ENCODE assay signal across 20 cellular contexts in genomic region chr7:90384433-90384832, GRCh38. TPM values are rescaled to one million over a fixed set of nuclear protein-coding genes. Genes with fewer than 3 reads are reported as not detected.
A peak's percentile ranks its signal among the peaks of the same experiment; 100 is the strongest.
DNase-seq lines count a peak whose midpoint lies in the region; TF ChIP-seq lines count a peak whose summit lies in the region.
"Had no signal": no experiment of that assay in that cellular context is flagged by ENCODE, and none has a peak within 500 bp of the region (broad histone marks: within the 10 kb centered on the region; RNA-seq: fewer than 3 reads in every experiment).

No MANE protein-coding gene starts in this region.

- no peak for TF ChIP-seq POLR2A in breast epithelium (IDR thresholded peaks at IDR 0.05)

- H3K36me3 Mint-ChIP-seq in MCF 10A (ENCODE audit: insufficient read depth, unreplicated experiment), result peaks cover 73% of the 10 kb centered on the region

- no peaks in the 10 kb centered on the region for H3K27me3 Mint-ChIP-seq in MCF 10A (ENCODE audit: insufficient read depth, unreplicated experiment)
- H3K27me3 Mint-ChIP-seq: memory B cell had no signal

- peak overlapping the region; percentile 74 for H3K27ac Mint-ChIP-seq in MCF 10A (ENCODE audit: low read depth, unreplicated experiment)
- H3K27ac Mint-ChIP-seq: memory B cell; T-helper 2 cell treated with Interferon-gamma antibody and Interleukin-4, amounts not matched to agents 5 μg/mL and 100 μg/mL, for 36 hours had no signal

- H3K27ac ChIP-seq in breast epithelium, result no peak overlapping the region
- H3K27ac ChIP-seq in ascending aorta, result no peak overlapping the region
- H3K27ac ChIP-seq: C4-2B, right atrium auricular region, upper lobe of right lung had no signal

- H3K9me3 Mint-ChIP-seq in MCF 10A (ENCODE audit: unreplicated experiment), result peaks cover 17% of the 10 kb centered on the region
- H3K9me3 Mint-ChIP-seq: memory B cell had no signal

- H3K4me1 ChIP-seq in breast epithelium (no peaks in the 10 kb centered on the region), skeletal muscle satellite cell (ENCODE audit: control insufficient read depth, insufficient read depth, low read length) (peaks cover 47% of the 10 kb centered on the region), ascending aorta (no peaks in the 10 kb centered on the region)
- H3K4me1 ChIP-seq: right atrium auricular region, upper lobe of right lung had no signal

- CTCF ChIA-PET in MCF 10A (lab: Yijun Ruan, JAX), result no interaction called here

- no peaks in the 10 kb centered on the region for H3K27me3 ChIP-seq in breast epithelium
- H3K27me3 ChIP-seq in skeletal muscle satellite cell (ENCODE audit: control insufficient read depth, insufficient read depth, low read length), result no peaks in the 10 kb centered on the region
- no peaks in the 10 kb centered on the region for H3K27me3 ChIP-seq in ascending aorta
- H3K27me3 ChIP-seq: right atrium auricular region, upper lobe of right lung had no signal

- peaks cover 15% of the 10 kb centered on the region for H3K4me1 Mint-ChIP-seq in MCF 10A (ENCODE audit: insufficient read depth, unreplicated experiment)
- H3K4me1 Mint-ChIP-seq: memory B cell had no signal

- intact Hi-C loops in MCF 10A (cut with micrococcal nuclease), result no loop called here
- intact Hi-C loops in breast epithelium (cut with DNase I; ENCODE audit: low total_unique reads), result no loop called here
- intact Hi-C loops in ascending aorta (cut with DNase I), result no loop called here

- H3K36me3 ChIP-seq in breast epithelium, result peaks cover 9% of the 10 kb centered on the region
- H3K36me3 ChIP-seq in skeletal muscle satellite cell (ENCODE audit: insufficient read depth, low read length), result peaks cover 25% of the 10 kb centered on the region
- peaks cover 32 to 63% of the 10 kb centered on the region in 2 donors for H3K36me3 ChIP-seq in ascending aorta

- no peak for DNase-seq in MCF 10A (ENCODE audit: unreplicated experiment)
- no peak for DNase-seq in breast epithelium (ENCODE audit: low spot score in 2 of 2)
- peak; percentile 71 for DNase-seq in RKO (ENCODE audit: low spot score)
- DNase-seq in epithelial cell of esophagus (ENCODE audit: low read depth), result peak; percentile 54
- DNase-seq in amygdala (lab: John Stamatoyannopoulos, UW), result no peak
- DNase-seq in ascending aorta (ENCODE audit: low spot score in 2 of 2), result no peak
- DNase-seq in UCSD-AML1 (lab: John Stamatoyannopoulos, UW; ENCODE audit: unreplicated experiment), result no peak
- DNase-seq: activated CD4-positive, alpha-beta T cell treated with anti-CD3 and anti-CD28 coated beads, Interleukin-2, amount 50 U/mL, for 48 hours; activated naive CD4-positive, alpha-beta T cell; NCI-H1436 treated with DMSO at 0.1 percent for 48 hours; NCI-H524; NK-92 treated with Interleukin-12 subunit alpha and Interleukin-12 subunit beta, amount 100 ng/mL, for 24 hours; stimulated activated CD4-positive, alpha-beta T cell treated with anti-CD3 and anti-CD28 coated beads, Interleukin-15, amount 100 ng/mL, for 24 hours; upper lobe of right lung had no signal

- TF ChIP-seq CTCF in MCF 10A (IDR thresholded peaks at IDR 0.05; ENCODE audit: unreplicated experiment), result no peak
- no peak for TF ChIP-seq CTCF in breast epithelium (IDR thresholded peaks at IDR 0.05)
- TF ChIP-seq CTCF in epithelial cell of esophagus (IDR thresholded peaks at IDR 0.05; ENCODE audit: insufficient read depth, low read depth, low read length, missing control alignments), result no peak
- no peak for TF ChIP-seq CTCF in ascending aorta (IDR thresholded peaks at IDR 0.05)

- H3K9me3 ChIP-seq in breast epithelium, result no peaks in the 10 kb centered on the region
- H3K9me3 ChIP-seq in skeletal muscle satellite cell (replicated peaks; ENCODE audit: low read length), result peaks cover 5% of the 10 kb centered on the region
- H3K9me3 ChIP-seq in ascending aorta, result no peaks in the 10 kb centered on the region
- H3K9me3 ChIP-seq: right atrium auricular region, upper lobe of right lung had no signal

- peak overlapping the region; percentile 74 for H3K9ac ChIP-seq in skeletal muscle satellite cell (ENCODE audit: low read depth, low read length)

- peak overlapping the region; percentile 66 for H3K4me2 ChIP-seq in skeletal muscle satellite cell (ENCODE audit: low read length)

- H3K4me3 Mint-ChIP-seq in MCF 10A (ENCODE audit: unreplicated experiment), result no peak overlapping the region
- H3K4me3 Mint-ChIP-seq: memory B cell; T-helper 2 cell treated with Interferon-gamma antibody and Interleukin-4, amounts not matched to agents 5 μg/mL and 100 μg/mL, for 36 hours had no signal

- POLR2A ChIA-PET in MCF 10A (lab: Yijun Ruan, JAX), result no interaction called here

- no TSS peak for BruUV-seq in MCF 10A (replicated peaks; lab: Mats Ljungman, UMichigan)

- no peak overlapping the region for H3K4me3 ChIP-seq in breast epithelium
- H3K4me3 ChIP-seq in epithelial cell of esophagus (ENCODE audit: low read length), result no peak overlapping the region
- peak overlapping the region; percentile 15 for H3K4me3 ChIP-seq in skeletal muscle satellite cell (ENCODE audit: low read length)
- no peak overlapping the region for H3K4me3 ChIP-seq in ascending aorta
- H3K4me3 ChIP-seq: K562, right atrium auricular region, upper lobe of right lung had no signal

RNA-seq across cellular contexts. Expression of gene CLDN12, which starts 18.8 kb away (rescaled TPM):
- total RNA-seq in MCF 10A (2022), result 22.5 and 39.2 TPM in 2 replicates
- total RNA-seq in breast epithelium, result 10 to 100 TPM; 21.6 to 52.8 (median 43.3) TPM
- total RNA-seq in skeletal muscle satellite cell (2012; rRNA removed), result 37.6 and 46.1 TPM in 2 replicates
- total RNA-seq in ascending aorta, result 55.3 TPM

RNA-seq across cellular contexts. Expression of gene GTPBP10, which starts 37.9 kb away (rescaled TPM):
- 41.6 and 51.1 TPM in 2 replicates for total RNA-seq in MCF 10A (2022)
- total RNA-seq in breast epithelium, result 10 to 100 TPM; 21.3 to 27.2 (median 22.3) TPM
- 17.5 and 35.2 TPM in 2 replicates for total RNA-seq in skeletal muscle satellite cell (2012; rRNA removed)
- total RNA-seq in ascending aorta, result 4.5 TPM

Comparison
In these comparisons a context has a peak if more than half of its experiments do, and no peak if none do; other contexts are left out.
1. DNase-seq: peak in RKO (single experiment) and epithelial cell of esophagus (single experiment); none in MCF 10A (single experiment), breast epithelium (0 of 2), amygdala (0 of 56), ascending aorta (0 of 2) and UCSD-AML1 (single experiment).